Comparison of ENCODE assay signal across 17 cellular contexts in the genomic region with DNA sequence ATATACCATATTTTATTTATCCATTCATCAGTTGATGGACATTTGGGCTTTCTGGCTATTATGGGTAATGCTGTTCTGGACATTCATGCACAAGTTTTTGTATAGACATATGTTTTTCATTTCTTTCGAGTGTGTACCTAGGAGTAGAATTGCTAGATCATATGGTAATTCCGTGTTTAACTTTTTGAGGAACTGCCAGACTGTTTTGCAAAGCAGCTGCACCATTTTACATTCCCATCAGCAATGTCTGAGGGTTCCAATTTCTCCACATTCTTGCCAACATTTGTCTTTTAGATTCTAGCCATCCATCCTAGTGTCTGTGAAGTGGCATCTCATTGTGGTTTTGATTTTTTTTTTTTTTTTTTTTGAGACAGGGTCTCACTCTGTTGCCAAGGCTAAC. TPM values are rescaled to one million over a fixed set of nuclear protein-coding genes. Genes with fewer than 3 reads are reported as not detected.
A peak's percentile ranks its signal among the peaks of the same experiment; 100 is the strongest.
DNase-seq lines count a peak whose midpoint lies in the region; ATAC-seq and TF ChIP-seq lines count a peak whose summit lies in the region.
"Had no signal": no experiment of that assay in that cellular context is flagged by ENCODE, and none has a peak within 500 bp of the region (broad histone marks: within the 10 kb centered on the region; RNA-seq: fewer than 3 reads in every experiment).

No MANE protein-coding gene starts in this region.

- TF ChIP-seq CTCF in SK-N-SH (IDR thresholded peaks at IDR 0.05) (no peak), OCI-LY7 (conservative IDR thresholded peaks at IDR 0.05; ENCODE audit: low read length) (no peak)

- peaks cover 55% of the 10 kb centered on the region for H3K36me3 Mint-ChIP-seq in stimulated activated memory B cell treated with anti-CD40 and anti-IgM and Interleukin-4, amounts not matched to agents 10 μg/mL and 1 μg/mL and 100 μg/mL, for 72 hours
- no peaks in the 10 kb centered on the region for H3K36me3 Mint-ChIP-seq in naive thymus-derived CD8-positive, alpha-beta T cell

- ATAC-seq in SK-N-SH treated with all-trans-retinoic acid at 6 μM for 48 hours, result no peak; the same call in 2 of the 3 replicates
- ATAC-seq in HG03097 (IDR thresholded peaks at IDR 0.05; ENCODE audit: low FRiP score, unreplicated experiment), result peak; percentile 17
- ATAC-seq in stimulated activated memory B cell treated with anti-CD40 and anti-IgM and Interleukin-4, amounts not matched to agents 10 μg/mL and 1 μg/mL and 100 μg/mL, for 72 hours, result no peak
- ATAC-seq in naive thymus-derived CD8-positive, alpha-beta T cell, result no peak
- ATAC-seq: gastrocnemius medialis had no signal

- H3K4me3 ChIP-seq in SK-N-SH (ENCODE audit: low read depth in 2 of 2, low read length in 1 of 2) (no peak overlapping the region), OCI-LY7 (ENCODE audit: low read depth, low read length, poor library complexity, severe bottlenecking) (no peak overlapping the region)
- H3K4me3 ChIP-seq: gastrocnemius medialis, uterus had no signal

- H3K36me3 ChIP-seq in SK-N-SH (replicated peaks in 1 of 2; ENCODE audit: control insufficient read depth in 1 of 2, insufficient read depth in 2 of 2, low read length in 1 of 2) (peaks cover 7 to 23% of the 10 kb centered on the region in 2 experiments), OCI-LY7 (ENCODE audit: insufficient read depth, low read length) (no peaks in the 10 kb centered on the region)
- H3K36me3 ChIP-seq: gastrocnemius medialis, uterus had no signal

- DNase-seq in SK-N-SH, result no peak
- DNase-seq in OCI-LY7 (ENCODE audit: low spot score), result no peak
- no peak for DNase-seq in hypothalamus (lab: John Stamatoyannopoulos, UW)
- no peak for DNase-seq in naive thymus-derived CD8-positive, alpha-beta T cell
- no peak for DNase-seq in stimulated activated CD4-positive, alpha-beta T cell treated with anti-CD3 and anti-CD28 coated beads, Interleukin-1b, Interleukin-23, amount 100 ng/mL, for 48 hours
- DNase-seq: activated gamma-delta T cell treated with Interleukin-2 at 50 U/mL for 16 hours; gastrocnemius medialis; HCEC 1CT; immature natural killer cell; NCI-H345; stimulated activated CD4-positive, alpha-beta T cell treated with anti-CD3 and anti-CD28 coated beads, Interleukin-4, amount 100 ng/mL, for 24 hours; uterus; WERI-Rb-1 had no signal

- no peaks in the 10 kb centered on the region for H3K9me3 ChIP-seq in SK-N-SH
- H3K9me3 ChIP-seq in OCI-LY7 (ENCODE audit: low read length), result 0 out of 2 replicates have a peak, but pooled peaks cover 5% of the 10 kb centered on the region
- H3K9me3 ChIP-seq: gastrocnemius medialis, uterus had no signal

- H3K4me1 ChIP-seq in SK-N-SH (ENCODE audit: control insufficient read depth in 1 of 2, insufficient read depth in 2 of 2, low read depth in 1 of 2, low read length in 1 of 2) (no peaks in the 10 kb centered on the region; a peak in 1 of 4 replicates), OCI-LY7 (ENCODE audit: insufficient read depth, low read length, poor library complexity, severe bottlenecking) (peaks cover 23% of the 10 kb centered on the region)
- H3K4me1 ChIP-seq: gastrocnemius medialis, uterus had no signal

- H3K9ac ChIP-seq in SK-N-SH, result no peak overlapping the region

- no peak overlapping the region for H3K4me3 Mint-ChIP-seq in stimulated activated memory B cell treated with anti-CD40 and anti-IgM and Interleukin-4, amounts not matched to agents 10 μg/mL and 1 μg/mL and 100 μg/mL, for 72 hours
- no peak overlapping the region for H3K4me3 Mint-ChIP-seq in naive thymus-derived CD8-positive, alpha-beta T cell
- H3K4me3 Mint-ChIP-seq: immature natural killer cell had no signal

- H3K79me2 ChIP-seq in SK-N-SH (ENCODE audit: insufficient read depth) (peaks cover 28% of the 10 kb centered on the region), OCI-LY7 (ENCODE audit: insufficient read depth, low read depth, low read length) (no peaks in the 10 kb centered on the region)

- H3K27me3 ChIP-seq in SK-N-SH (ENCODE audit: insufficient read depth), result no peaks in the 10 kb centered on the region
- H3K27me3 ChIP-seq: gastrocnemius medialis, uterus had no signal

- no TSS peak for BruUV-seq in OCI-LY7 (replicated peaks; lab: Mats Ljungman, UMichigan)

- peaks cover 76% of the 10 kb centered on the region for H3K4me1 Mint-ChIP-seq in stimulated activated memory B cell treated with anti-CD40 and anti-IgM and Interleukin-4, amounts not matched to agents 10 μg/mL and 1 μg/mL and 100 μg/mL, for 72 hours
- peaks cover 0 to 14% (median 0%) of the 10 kb centered on the region in 4 donors for H3K4me1 Mint-ChIP-seq in naive thymus-derived CD8-positive, alpha-beta T cell
- H3K4me1 Mint-ChIP-seq: immature natural killer cell had no signal

- POLR2A ChIA-PET in SK-N-SH (lab: Yijun Ruan, JAX) (no interaction called here), OCI-LY7 (lab: Charles Lee) (no interaction called here)
- POLR2A ChIA-PET in naive thymus-derived CD8-positive, alpha-beta T cell (lab: Charles Lee), result no interaction called here

- no peak overlapping the region for H3K27ac ChIP-seq in SK-N-SH (ENCODE audit: low read depth in 2 of 2, low read length in 1 of 2)
- H3K27ac ChIP-seq in OCI-LY7 (ENCODE audit: low read depth, low read length, poor library complexity, severe bottlenecking), result peak overlapping the region; percentile 21
- H3K27ac ChIP-seq: gastrocnemius medialis, uterus, WERI-Rb-1 had no signal

- H3K9me3 Mint-ChIP-seq in stimulated activated memory B cell treated with anti-CD40 and anti-IgM and Interleukin-4, amounts not matched to agents 10 μg/mL and 1 μg/mL and 100 μg/mL, for 72 hours, result no peaks in the 10 kb centered on the region
- no peaks in the 10 kb centered on the region for H3K9me3 Mint-ChIP-seq in naive thymus-derived CD8-positive, alpha-beta T cell
- H3K9me3 Mint-ChIP-seq: immature natural killer cell had no signal

- 59% methylated on average over 2 of the region's 2 CpGs for WGBS in SK-N-SH (ENCODE audit: low lambda C conversion rate)

- H3K27ac Mint-ChIP-seq in stimulated activated memory B cell treated with anti-CD40 and anti-IgM and Interleukin-4, amounts not matched to agents 10 μg/mL and 1 μg/mL and 100 μg/mL, for 72 hours, result peak overlapping the region; percentile 53
- H3K27ac Mint-ChIP-seq in naive thymus-derived CD8-positive, alpha-beta T cell, result peak overlapping the region in 1 of 10 donors; percentile 65

- no peaks in the 10 kb centered on the region for H3K27me3 Mint-ChIP-seq in stimulated activated memory B cell treated with anti-CD40 and anti-IgM and Interleukin-4, amounts not matched to agents 10 μg/mL and 1 μg/mL and 100 μg/mL, for 72 hours
- H3K27me3 Mint-ChIP-seq in naive thymus-derived CD8-positive, alpha-beta T cell, result no peaks in the 10 kb centered on the region
- H3K27me3 Mint-ChIP-seq: brain had no signal

- peaks cover 18% of the 10 kb centered on the region for H3F3A ChIP-seq in SK-N-SH (replicated peaks; ENCODE audit: insufficient read depth)

- H3K9me2 ChIP-seq in SK-N-SH, result no peaks in the 10 kb centered on the region
- H3K9me2 ChIP-seq in OCI-LY7 (ENCODE audit: insufficient read depth, low read length), result no peaks in the 10 kb centered on the region

- H3K4me2 ChIP-seq in SK-N-SH (no peak overlapping the region), OCI-LY7 (ENCODE audit: low read length) (peak overlapping the region; percentile 43)

- peaks cover 29% of the 10 kb centered on the region for H4K20me1 ChIP-seq in SK-N-SH (ENCODE audit: insufficient read depth)
- no peaks in the 10 kb centered on the region for H4K20me1 ChIP-seq in OCI-LY7 (ENCODE audit: insufficient read depth, low read length)

- H2AFZ ChIP-seq in SK-N-SH (ENCODE audit: low read depth) (no peak overlapping the region), OCI-LY7 (ENCODE audit: low read length) (no peak overlapping the region)

- intact Hi-C loops in OCI-LY7 (cut with micrococcal nuclease; ENCODE audit: unreplicated experiment), result no loop called here

- CTCF ChIA-PET in SK-N-SH (lab: Yijun Ruan, JAX) (no interaction called here), OCI-LY7 (lab: Charles Lee; ENCODE audit: unreplicated experiment) (no interaction called here)

- TF ChIP-seq EP300 in SK-N-SH (IDR thresholded peaks at IDR 0.05; ENCODE audit: borderline replicate concordance in 1 of 2, low read depth in 1 of 2, low read length in 1 of 2), result no peak

- TF ChIP-seq RAD21 in SK-N-SH (IDR thresholded peaks at IDR 0.05; ENCODE audit: low read length), result no peak

TF ChIP-seq in SK-N-SH treated with all-trans-retinoic acid at 6 μM for 48 hours, 23 proteins besides CTCF, POLR2A, EP300 and RAD21 (continues in another document):
- TF ChIP-seq ZNF8 (CRISPR knock-in tag; IDR thresholded peaks at IDR 0.05), result 0 out of 2 replicates have a peak, but pooled peaks have one; percentile 73

TF ChIP-seq in SK-N-SH, 30 proteins besides CTCF, POLR2A, EP300 and RAD21:
- TF ChIP-seq, protein P1, sequence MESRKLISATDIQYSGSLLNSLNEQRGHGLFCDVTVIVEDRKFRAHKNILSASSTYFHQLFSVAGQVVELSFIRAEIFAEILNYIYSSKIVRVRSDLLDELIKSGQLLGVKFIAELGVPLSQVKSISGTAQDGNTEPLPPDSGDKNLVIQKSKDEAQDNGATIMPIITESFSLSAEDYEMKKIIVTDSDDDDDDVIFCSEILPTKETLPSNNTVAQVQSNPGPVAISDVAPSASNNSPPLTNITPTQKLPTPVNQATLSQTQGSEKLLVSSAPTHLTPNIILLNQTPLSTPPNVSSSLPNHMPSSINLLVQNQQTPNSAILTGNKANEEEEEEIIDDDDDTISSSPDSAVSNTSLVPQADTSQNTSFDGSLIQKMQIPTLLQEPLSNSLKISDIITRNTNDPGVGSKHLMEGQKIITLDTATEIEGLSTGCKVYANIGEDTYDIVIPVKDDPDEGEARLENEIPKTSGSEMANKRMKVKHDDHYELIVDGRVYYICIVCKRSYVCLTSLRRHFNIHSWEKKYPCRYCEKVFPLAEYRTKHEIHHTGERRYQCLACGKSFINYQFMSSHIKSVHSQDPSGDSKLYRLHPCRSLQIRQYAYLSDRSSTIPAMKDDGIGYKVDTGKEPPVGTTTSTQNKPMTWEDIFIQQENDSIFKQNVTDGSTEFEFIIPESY (IDR thresholded peaks at IDR 0.05; ENCODE audit: borderline replicate concordance, low read depth), result no peak

RNA-seq across cellular contexts. Expression of a gene that starts 20.8 kb away (rescaled TPM):
- 23.8 and 25.6 TPM in 2 replicates for polyA plus RNA-seq in SK-N-SH (2012; rRNA removed)
- polyA plus RNA-seq in SK-N-SH (2012; cell fraction: cytosol; rRNA removed), result 9.6 and 17.1 TPM in 2 replicates
- polyA plus RNA-seq in SK-N-SH (2012; cell fraction: nucleus; rRNA removed), result 49.2 and 58.8 TPM in 2 replicates
- 0.18 and 3.7 TPM in 2 replicates for total RNA-seq in OCI-LY7 (2014; rRNA removed; shearing (Covaris generic))
- total RNA-seq in OCI-LY7 (2022), result 0.72 and 0.89 TPM in 2 replicates
- total RNA-seq in naive thymus-derived CD8-positive, alpha-beta T cell, result 1 to 10 TPM in 1 of 2 experiments, under 1 TPM in 1; 0.60 to 2.4 TPM
- under 1 TPM in 1 of 3 donors, not detected in 2; 0.07 TPM for polyA plus RNA-seq in naive thymus-derived CD8-positive, alpha-beta T cell
